In the genomic region with DNA sequence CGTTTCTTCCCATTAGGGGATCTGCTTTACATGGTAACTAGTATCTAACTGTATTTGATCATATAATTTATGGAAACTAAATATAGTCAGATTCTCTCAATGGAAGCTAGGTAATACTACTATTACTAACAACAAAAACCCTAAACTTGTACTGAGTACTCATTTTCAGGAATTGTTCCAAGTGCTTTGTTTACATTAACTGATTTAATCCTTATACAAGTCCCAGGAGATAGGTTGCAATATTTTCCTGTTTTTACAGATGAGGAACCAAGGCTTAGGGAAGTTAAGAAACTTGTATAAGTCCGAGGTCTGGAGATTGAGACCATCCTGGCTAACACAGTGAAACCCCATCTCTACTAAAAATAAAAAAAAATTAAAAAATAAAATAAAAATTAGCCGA, we compare ENCODE assay signal across 24 cellular contexts.
"Had no signal": no experiment of that assay in that cellular context is flagged by ENCODE, and none has a peak within 500 bp of the region (broad histone marks: within the 10 kb centered on the region; RNA-seq: fewer than 3 reads in every experiment).

No MANE protein-coding gene starts in this region.

- H3K27ac Mint-ChIP-seq: activated naive CD8-positive, alpha-beta T cell; natural killer cell; T-cell; T-helper 2 cell treated with Interferon-gamma antibody and Interleukin-4, amounts not matched to agents 5 μg/mL and 100 μg/mL, for 36 hours had no signal

- H3K4me3 ChIP-seq: colonic mucosa, esophagus muscularis mucosa, left ventricle myocardium inferior, pancreas, skin epidermis, testis, vagina had no signal

- H3K36me3 Mint-ChIP-seq: natural killer cell had no signal

- H3K4me3 Mint-ChIP-seq: activated CD4-positive, alpha-beta T cell treated with anti-CD3 and anti-CD28 coated beads for 36 hours; activated naive CD8-positive, alpha-beta T cell; activated T-cell treated with anti-CD3 and anti-CD28 coated beads, Interleukin-2, amount 50 U/mL, for 4 hours; central memory CD8-positive, alpha-beta T cell; natural killer cell; T-cell; T-helper 2 cell treated with Interferon-gamma antibody and Interleukin-4, amounts not matched to agents 5 μg/mL and 100 μg/mL, for 36 hours; WTC11 had no signal

- H3K27me3 ChIP-seq: colonic mucosa, esophagus muscularis mucosa, pancreas, testis, vagina had no signal

- H3K4me1 Mint-ChIP-seq: central memory CD8-positive, alpha-beta T cell; natural killer cell; T-cell had no signal

- ATAC-seq: activated CD4-positive, alpha-beta T cell treated with anti-CD3 and anti-CD28 coated beads for 36 hours; activated T-cell treated with anti-CD3 and anti-CD28 coated beads, Interleukin-2, amount 50 U/mL, for 4 hours; natural killer cell; pancreas; right cardiac atrium; T-cell; WTC11 had no signal

- H3K9me3 ChIP-seq: colonic mucosa, esophagus muscularis mucosa, left ventricle myocardium inferior, pancreas, testis, vagina had no signal

- DNase-seq: activated CD4-positive, alpha-beta T cell treated with anti-CD3 and anti-CD28 coated beads for 36 hours; activated CD4-positive, alpha-beta T cell treated with anti-CD3 and anti-CD28 coated beads, Interleukin-2, amount 50 U/mL, for 48 hours; activated CD8-positive, alpha-beta memory T cell treated with anti-CD3 and anti-CD28 coated beads, Interleukin-2, amount 50 U/mL, for 48 hours; activated naive CD4-positive, alpha-beta T cell; activated T-cell treated with anti-CD3 and anti-CD28 coated beads, Interleukin-2, amount 50 U/mL, for 4 hours; colonic mucosa; hippocampal formation; left ventricle myocardium inferior; midbrain; natural killer cell; pancreas; right cardiac atrium; stimulated activated CD8-positive, alpha-beta memory T cell treated with anti-CD3 and anti-CD28 coated beads, Interleukin-4, amount 100 ng/mL, for 48 hours; stimulated activated naive CD4-positive, alpha-beta T cell; T-cell; testis; trophoblast cell had no signal

- H3K9me3 Mint-ChIP-seq: central memory CD8-positive, alpha-beta T cell; natural killer cell had no signal

- H3K27ac ChIP-seq: colonic mucosa, esophagus muscularis mucosa, left ventricle myocardium inferior, pancreas, skin epidermis, testis, vagina had no signal

- H3K4me1 ChIP-seq: colonic mucosa, esophagus muscularis mucosa, left ventricle myocardium inferior, pancreas, testis, vagina had no signal

- H3K36me3 ChIP-seq: colonic mucosa, esophagus muscularis mucosa, left ventricle myocardium inferior, pancreas, vagina had no signal

- H3K27me3 Mint-ChIP-seq: activated CD4-positive, alpha-beta T cell treated with anti-CD3 and anti-CD28 coated beads for 36 hours; activated naive CD8-positive, alpha-beta T cell; central memory CD8-positive, alpha-beta T cell; T-cell had no signal
